ENCODE assay signal across 9 cellular contexts in genomic region chr1:54274448-54274847, GRCh38.
DNase-seq lines count a peak whose midpoint lies in the region; ATAC-seq, FAIRE-seq and TF ChIP-seq lines count a peak whose summit lies in the region.
"Had no signal": no experiment of that assay in that cellular context is flagged by ENCODE, and none has a peak within 500 bp of the region (broad histone marks: within the 10 kb centered on the region; RNA-seq: fewer than 3 reads in every experiment).

No MANE protein-coding gene starts in this region.

- TF ChIP-seq CTCF in HFFc6 (IDR thresholded peaks at IDR 0.05) (peak; percentile 17; the same call in 1 of the 2 replicates), spleen (IDR thresholded peaks at IDR 0.05 in 8 of 11, conservative IDR thresholded peaks at IDR 0.05 in 3 of 11) (no peak)

- peaks cover 4% of the 10 kb centered on the region for H3K36me3 Mint-ChIP-seq in HFFc6 (ENCODE audit: low read depth)
- H3K36me3 Mint-ChIP-seq in activated naive CD4-positive, alpha-beta T cell treated with anti-CD3 and anti-CD28 coated beads, Interleukin-2, amount 50 U/mL, for 72 hours = peaks cover 0 to 11% of the 10 kb centered on the region in 2 donors

- intact Hi-C loops in spleen (cut with DNase I; ENCODE audit: low total_unique reads) = no loop called here

- no peaks in the 10 kb centered on the region for H3K9me3 Mint-ChIP-seq in HFFc6
- no peaks in the 10 kb centered on the region for H3K9me3 Mint-ChIP-seq in activated naive CD4-positive, alpha-beta T cell treated with anti-CD3 and anti-CD28 coated beads, Interleukin-2, amount 50 U/mL, for 72 hours

- H3K27me3 ChIP-seq in spleen (replicated peaks in 1 of 7) = no peaks in the 10 kb centered on the region

- DNase-seq in HFFc6 (no peak), left lobe of liver (ENCODE audit: low spot score) (peak; percentile 76), spleen (no peak), H54 (ENCODE audit: insufficient read length, low spot score) (no peak), Kasumi-1 (lab: John Stamatoyannopoulos, UW) (no peak), SIG-M5 treated with dmso at 0.1 percent for 504 hours (lab: John Stamatoyannopoulos, UW; ENCODE audit: unreplicated experiment) (no peak)
- no peak for DNase-seq in activated naive CD4-positive, alpha-beta T cell treated with anti-CD3 and anti-CD28 coated beads, Interleukin-2, amount 50 U/mL, for 72 hours (ENCODE audit: low spot score in 2 of 2)
- DNase-seq: NCI-H2227 treated with DMSO at 0.1 percent for 48 hours, T1000 had no signal

- H3K36me3 ChIP-seq in spleen = peaks cover 0 to 3% (median 0%) of the 10 kb centered on the region in 6 donors

- FAIRE-seq in H54 (lab: Jason Lieb, UNC) = no peak

- H3K27ac Mint-ChIP-seq in HFFc6 = peak overlapping the region; percentile 88
- H3K27ac Mint-ChIP-seq in activated naive CD4-positive, alpha-beta T cell treated with anti-CD3 and anti-CD28 coated beads, Interleukin-2, amount 50 U/mL, for 72 hours = peak overlapping the region; percentile 76 to 77

- peaks cover 21 to 85% (median 61%) of the 10 kb centered on the region in 6 donors for H3K4me1 ChIP-seq in spleen

- no peak for ATAC-seq in activated naive CD4-positive, alpha-beta T cell treated with anti-CD3 and anti-CD28 coated beads, Interleukin-2, amount 50 U/mL, for 72 hours
- ATAC-seq in left lobe of liver = peak; percentile 47

- peaks cover 65% of the 10 kb centered on the region for H3K4me1 Mint-ChIP-seq in HFFc6 (ENCODE audit: low read depth)

- no peaks in the 10 kb centered on the region for H3K9me3 ChIP-seq in spleen

- H3K27ac ChIP-seq in spleen = peak overlapping the region; percentile 14 to 91 (median 84)

- no peak overlapping the region for H3K4me3 ChIP-seq in spleen

- H3K4me3 Mint-ChIP-seq in HFFc6 = no peak overlapping the region

- WGBS in spleen, 5 donors = 61 to 76% (median 70%) methylated on average over 8 of the region's 8 CpGs

- H3K27me3 Mint-ChIP-seq in HFFc6 (ENCODE audit: insufficient read depth) = peaks cover 5% of the 10 kb centered on the region; the same call in 1 of the 2 replicates

- TF ChIP-seq POLR2A in spleen (IDR thresholded peaks at IDR 0.05) (no peak), H54 (IDR thresholded peaks at IDR 0.05; ENCODE audit: low read depth, low read length) (no peak)
